In genomic region chr16:49487746-49488145, GRCh38 we compare ENCODE assay signal across 23 cellular contexts.
DNase-seq lines count a peak whose midpoint lies in the region; ATAC-seq and TF ChIP-seq lines count a peak whose summit lies in the region.
"Had no signal": no experiment of that assay in that cellular context is flagged by ENCODE, and none has a peak within 500 bp of the region (broad histone marks: within the 10 kb centered on the region; RNA-seq: fewer than 3 reads in every experiment).

No MANE protein-coding gene starts in this region.

- TF ChIP-seq CTCF in glutamatergic neuron (IDR thresholded peaks at IDR 0.05; ENCODE audit: partially characterized antibody, unreplicated experiment): no peak

- no peaks in the 10 kb centered on the region for H3K9me3 Mint-ChIP-seq in activated naive CD8-positive, alpha-beta T cell treated with anti-CD3 and anti-CD28 coated beads, Interleukin-2, amount 10 ng/mL, durations not matched to agents 7 days and 5 days
- no peaks in the 10 kb centered on the region for H3K9me3 Mint-ChIP-seq in activated naive CD8-positive, alpha-beta T cell treated with anti-CD3 and anti-CD28 coated beads for 36 hours
- H3K9me3 Mint-ChIP-seq in glutamatergic neuron (ENCODE audit: unreplicated experiment): peaks cover 11% of the 10 kb centered on the region
- H3K9me3 Mint-ChIP-seq: GM23338, H9 had no signal

- no peak for ATAC-seq in activated naive CD8-positive, alpha-beta T cell treated with anti-CD3 and anti-CD28 coated beads, Interleukin-2, amount 10 ng/mL, durations not matched to agents 7 days and 5 days (ENCODE audit: low read depth)
- no peak for ATAC-seq in sciatic nerve
- no peak for ATAC-seq in GM21423 (IDR thresholded peaks at IDR 0.05; ENCODE audit: unreplicated experiment)
- ATAC-seq: A549, GM23338, K562 had no signal

- POLR2A ChIA-PET in activated naive CD8-positive, alpha-beta T cell treated with anti-CD3 and anti-CD28 coated beads, Interleukin-2, amount 10 ng/mL, durations not matched to agents 7 days and 5 days (lab: Charles Lee): no interaction called here

- H3K4me3 Mint-ChIP-seq in activated naive CD8-positive, alpha-beta T cell treated with anti-CD3 and anti-CD28 coated beads, Interleukin-2, amount 10 ng/mL, durations not matched to agents 7 days and 5 days: no peak overlapping the region
- no peak overlapping the region for H3K4me3 Mint-ChIP-seq in activated naive CD8-positive, alpha-beta T cell treated with anti-CD3 and anti-CD28 coated beads for 36 hours
- H3K4me3 Mint-ChIP-seq in glutamatergic neuron (ENCODE audit: unreplicated experiment): no peak overlapping the region
- H3K4me3 Mint-ChIP-seq: CD4-positive, alpha-beta memory T cell; GM23338; H9 had no signal

- H3K36me3 Mint-ChIP-seq in activated naive CD8-positive, alpha-beta T cell treated with anti-CD3 and anti-CD28 coated beads, Interleukin-2, amount 10 ng/mL, durations not matched to agents 7 days and 5 days: no peaks in the 10 kb centered on the region
- no peaks in the 10 kb centered on the region for H3K36me3 Mint-ChIP-seq in activated naive CD8-positive, alpha-beta T cell treated with anti-CD3 and anti-CD28 coated beads for 36 hours
- H3K36me3 Mint-ChIP-seq in glutamatergic neuron (ENCODE audit: unreplicated experiment): no peaks in the 10 kb centered on the region
- H3K36me3 Mint-ChIP-seq: CD4-positive, alpha-beta memory T cell had no signal

- peak; percentile 8 for DNase-seq in activated naive CD8-positive, alpha-beta T cell treated with anti-CD3 and anti-CD28 coated beads, Interleukin-2, amount 10 ng/mL, durations not matched to agents 7 days and 5 days
- DNase-seq in activated naive CD8-positive, alpha-beta T cell treated with anti-CD3 and anti-CD28 coated beads for 36 hours: no peak
- DNase-seq in glutamatergic neuron: peak; percentile 0
- peak; percentile 42 for DNase-seq in sciatic nerve (ENCODE audit: low spot score)
- no peak for DNase-seq in NCI-H1092 treated with DMSO at 0.1 percent for 48 hours (lab: John Stamatoyannopoulos, UW)
- no peak for DNase-seq in putamen (ENCODE audit: low spot score)
- DNase-seq: AML-193; CD4-positive, alpha-beta memory T cell; COR-L47; DMS53; H9; Kasumi-1; MV-4-11; NCI-H2029 treated with DMSO at 0.1 percent for 48 hours; NCI-H446 treated with DMSO at 0.1 percent for 48 hours; NCI-H526; NCI-H82; RPMI8226; SHP77 had no signal

- intact Hi-C loops in sciatic nerve (cut with DNase I): no loop called here

- H3K27ac Mint-ChIP-seq in activated naive CD8-positive, alpha-beta T cell treated with anti-CD3 and anti-CD28 coated beads, Interleukin-2, amount 10 ng/mL, durations not matched to agents 7 days and 5 days: no peak overlapping the region
- H3K27ac Mint-ChIP-seq in activated naive CD8-positive, alpha-beta T cell treated with anti-CD3 and anti-CD28 coated beads for 36 hours: no peak overlapping the region
- no peak overlapping the region for H3K27ac Mint-ChIP-seq in glutamatergic neuron (ENCODE audit: unreplicated experiment)
- H3K27ac Mint-ChIP-seq: CD4-positive, alpha-beta memory T cell; GM23338; H9 had no signal

- H3K27me3 Mint-ChIP-seq in activated naive CD8-positive, alpha-beta T cell treated with anti-CD3 and anti-CD28 coated beads, Interleukin-2, amount 10 ng/mL, durations not matched to agents 7 days and 5 days: peaks cover 9% of the 10 kb centered on the region
- no peaks in the 10 kb centered on the region for H3K27me3 Mint-ChIP-seq in activated naive CD8-positive, alpha-beta T cell treated with anti-CD3 and anti-CD28 coated beads for 36 hours
- peaks cover 6% of the 10 kb centered on the region for H3K27me3 Mint-ChIP-seq in glutamatergic neuron (ENCODE audit: unreplicated experiment)

- H3K4me1 Mint-ChIP-seq in activated naive CD8-positive, alpha-beta T cell treated with anti-CD3 and anti-CD28 coated beads, Interleukin-2, amount 10 ng/mL, durations not matched to agents 7 days and 5 days: peaks cover 1% of the 10 kb centered on the region
- no peaks in the 10 kb centered on the region for H3K4me1 Mint-ChIP-seq in activated naive CD8-positive, alpha-beta T cell treated with anti-CD3 and anti-CD28 coated beads for 36 hours
- H3K4me1 Mint-ChIP-seq in glutamatergic neuron (ENCODE audit: low read depth, unreplicated experiment): peaks cover 3% of the 10 kb centered on the region

Comparison
In these comparisons a context has a peak if more than half of its experiments do, and no peak if none do; other contexts are left out.
1. DNase-seq: peak in activated naive CD8-positive, alpha-beta T cell treated with anti-CD3 and anti-CD28 coated beads, Interleukin-2, amount 10 ng/mL, durations not matched to agents 7 days and 5 days (single experiment), glutamatergic neuron (single experiment) and sciatic nerve (single experiment); none in activated naive CD8-positive, alpha-beta T cell treated with anti-CD3 and anti-CD28 coated beads for 36 hours (single experiment), NCI-H1092 treated with DMSO at 0.1 percent for 48 hours (single experiment) and putamen (single experiment).